Comparison of ENCODE assay signal across 8 cellular contexts in genomic region chr15:88605507-88606436, GRCh38. TPM values are rescaled to one million over a fixed set of nuclear protein-coding genes. Genes with fewer than 3 reads are reported as not detected.
DNase-seq lines count a peak whose midpoint lies in the region; ATAC-seq, FAIRE-seq and TF ChIP-seq lines count a peak whose summit lies in the region.

No MANE protein-coding gene starts in this region.

- H3K27ac ChIP-seq in pancreas (no peak overlapping the region), suprapubic skin (no peak overlapping the region)

- no peak overlapping the region for H3K4me3 Mint-ChIP-seq in activated B cell treated with CpG ODN at 0.5 μM for 24 hours
- H3K4me3 Mint-ChIP-seq in HFFc6: no peak overlapping the region

- H3K9me3 Mint-ChIP-seq in activated B cell treated with CpG ODN at 0.5 μM for 24 hours: no peaks in the 10 kb centered on the region
- H3K9me3 Mint-ChIP-seq in HFFc6: no peaks in the 10 kb centered on the region

- no peak for TF ChIP-seq EP300 in suprapubic skin (IDR thresholded peaks at IDR 0.05)

- H3K4me3 ChIP-seq in pancreas (peak overlapping the region in 1 of 4 donors; percentile 26), suprapubic skin (no peak overlapping the region)

- H3K27me3 ChIP-seq in pancreas: peaks cover 0 to 43% (median 17%) of the 10 kb centered on the region in 4 donors
- peaks cover 82% of the 10 kb centered on the region for H3K27me3 ChIP-seq in suprapubic skin

- H3K27ac Mint-ChIP-seq in activated B cell treated with CpG ODN at 0.5 μM for 24 hours: no peak overlapping the region
- no peak overlapping the region for H3K27ac Mint-ChIP-seq in HFFc6

- FAIRE-seq in pancreas (lab: Jason Lieb, UNC): no peak

- WGBS in pancreas, 2 donors: 5% methylated on average over 45 to 48 of the region's 48 CpGs
- WGBS in suprapubic skin: 9% methylated on average over 45 of the region's 48 CpGs

- DNase-seq in NCI-H2081 (lab: John Stamatoyannopoulos, UW) (peak; percentile 22 to 32), NCI-H2081 treated with DMSO at 0.1 percent for 48 hours (lab: John Stamatoyannopoulos, UW) (no peak), activated B cell treated with CpG ODN at 0.5 μM for 24 hours (no peak), fibroblast of peridontal ligament (ENCODE audit: extremely low read depth) (peak; percentile 31), pancreas (peak; percentile 45 to 88 (median 69)), suprapubic skin (ENCODE audit: low spot score in 2 of 2) (no peak), HFFc6 (no peak)

- H3K36me3 ChIP-seq in pancreas (no peaks in the 10 kb centered on the region), suprapubic skin (no peaks in the 10 kb centered on the region)

- no peak for TF ChIP-seq POLR2A in suprapubic skin (IDR thresholded peaks at IDR 0.05)

- H3K4me1 Mint-ChIP-seq in activated B cell treated with CpG ODN at 0.5 μM for 24 hours: peaks cover 19% of the 10 kb centered on the region
- H3K4me1 Mint-ChIP-seq in HFFc6 (ENCODE audit: low read depth): peaks cover 11% of the 10 kb centered on the region

- H3K4me1 ChIP-seq in pancreas (peaks cover 0 to 6% (median 0%) of the 10 kb centered on the region in 3 donors), suprapubic skin (peaks cover 16% of the 10 kb centered on the region)

- TF ChIP-seq CTCF in activated B cell treated with CpG ODN at 0.5 μM for 24 hours (IDR thresholded peaks at IDR 0.05) (no peak), pancreas (IDR thresholded peaks at IDR 0.05) (no peak), suprapubic skin (IDR thresholded peaks at IDR 0.05) (no peak), HFFc6 (IDR thresholded peaks at IDR 0.05) (no peak)

- CTCF ChIA-PET in activated B cell treated with CpG ODN at 0.5 μM for 24 hours (lab: Charles Lee): no interaction called here

- intact Hi-C loops in activated B cell treated with CpG ODN at 0.5 μM for 24 hours (cut with micrococcal nuclease): no loop called here
- intact Hi-C loops in pancreas (cut with DNase I): no loop called here

- ATAC-seq in activated B cell treated with CpG ODN at 0.5 μM for 24 hours (ENCODE audit: low read depth) (peak; percentile 79), pancreas (peak; percentile 77 to 97 (median 87)), GM21367 (IDR thresholded peaks at IDR 0.05; ENCODE audit: unreplicated experiment) (no peak)

- H3K9me3 ChIP-seq in pancreas (no peaks in the 10 kb centered on the region), suprapubic skin (no peaks in the 10 kb centered on the region)

- H3K27me3 Mint-ChIP-seq in activated B cell treated with CpG ODN at 0.5 μM for 24 hours: peaks cover 74% of the 10 kb centered on the region
- peaks cover 51% of the 10 kb centered on the region for H3K27me3 Mint-ChIP-seq in HFFc6 (ENCODE audit: insufficient read depth)

- H3K36me3 Mint-ChIP-seq in activated B cell treated with CpG ODN at 0.5 μM for 24 hours (ENCODE audit: low read depth) (no peaks in the 10 kb centered on the region), HFFc6 (ENCODE audit: low read depth) (peaks cover 4% of the 10 kb centered on the region; the same call in 1 of the 2 replicates)

- POLR2A ChIA-PET in activated B cell treated with CpG ODN at 0.5 μM for 24 hours (lab: Charles Lee): no interaction called here

RNA-seq across cellular contexts. Expression of gene AEN, which starts 15.4 kb away (rescaled TPM):
- 40.1 and 41.9 TPM in 2 replicates for total RNA-seq in activated B cell treated with CpG ODN at 0.5 μM for 24 hours
- 10 to 100 TPM; 10.8 to 26.8 (median 20.2) TPM for total RNA-seq in pancreas
- 10 to 100 TPM in 1 of 2 donors, 1 to 10 TPM in 1; 8.9 to 12.8 TPM for polyA plus RNA-seq in pancreas
- 10 to 100 TPM in 2 of 4 donors, 1 to 10 TPM in 2; 9.3 to 29.3 (median 17.3) TPM for total RNA-seq in suprapubic skin
- total RNA-seq in HFFc6 (2021; fragmentation: NEBNext Ultra II Directional; extraction: Animal tissue kit (Norgen Biotek cat#: 25700)): 10 to 100 TPM; 65.4 to 73.4 (median 67.8) TPM

RNA-seq across cellular contexts. Expression of gene ISG20, which starts 33.0 kb away (rescaled TPM):
- total RNA-seq in activated B cell treated with CpG ODN at 0.5 μM for 24 hours (84.6 and 87.1 TPM in 2 replicates), pancreas (10 to 100 TPM in 1 of 6 donors, 1 to 10 TPM in 5; 3.0 to 14.2 (median 5.7) TPM), suprapubic skin (10 to 100 TPM in 3 of 4 donors, 1 to 10 TPM in 1; 6.1 to 15.1 (median 12.9) TPM)
- 10 to 100 TPM in 1 of 2 donors, 1 to 10 TPM in 1; 8.4 to 11.0 TPM for polyA plus RNA-seq in pancreas
- total RNA-seq in HFFc6 (2021; fragmentation: NEBNext Ultra II Directional; extraction: Animal tissue kit (Norgen Biotek cat#: 25700)): 1 to 10 TPM in 1 of 6 experiments, under 1 TPM in 5; 0.47 to 1.5 (median 0.76) TPM

RNA-seq across cellular contexts. Expression of gene DET1, which starts 59.3 kb away (rescaled TPM):
- 5.7 and 7.1 TPM in 2 replicates for total RNA-seq in activated B cell treated with CpG ODN at 0.5 μM for 24 hours
- 1 to 10 TPM; 2.2 to 4.2 (median 3.0) TPM for total RNA-seq in pancreas
- polyA plus RNA-seq in pancreas: 1 to 10 TPM; 2.5 to 3.1 TPM
- total RNA-seq in suprapubic skin: 10 to 100 TPM in 1 of 4 donors, 1 to 10 TPM in 3; 4.3 to 12.2 (median 6.7) TPM
- 1 to 10 TPM; 4.9 to 7.1 (median 6.2) TPM for total RNA-seq in HFFc6 (2021; fragmentation: NEBNext Ultra II Directional; extraction: Animal tissue kit (Norgen Biotek cat#: 25700))

Comparison
In these comparisons a context has a peak if more than half of its experiments do, and no peak if none do; other contexts are left out.
1. DNase-seq: peak in NCI-H2081 (2 of 2), fibroblast of peridontal ligament (single experiment) and pancreas (6 of 6); none in NCI-H2081 treated with DMSO at 0.1 percent for 48 hours (single experiment), activated B cell treated with CpG ODN at 0.5 μM for 24 hours (single experiment), suprapubic skin (0 of 2) and HFFc6 (single experiment).